8 cellular contexts compared by ENCODE assay signal in the genomic region with DNA sequence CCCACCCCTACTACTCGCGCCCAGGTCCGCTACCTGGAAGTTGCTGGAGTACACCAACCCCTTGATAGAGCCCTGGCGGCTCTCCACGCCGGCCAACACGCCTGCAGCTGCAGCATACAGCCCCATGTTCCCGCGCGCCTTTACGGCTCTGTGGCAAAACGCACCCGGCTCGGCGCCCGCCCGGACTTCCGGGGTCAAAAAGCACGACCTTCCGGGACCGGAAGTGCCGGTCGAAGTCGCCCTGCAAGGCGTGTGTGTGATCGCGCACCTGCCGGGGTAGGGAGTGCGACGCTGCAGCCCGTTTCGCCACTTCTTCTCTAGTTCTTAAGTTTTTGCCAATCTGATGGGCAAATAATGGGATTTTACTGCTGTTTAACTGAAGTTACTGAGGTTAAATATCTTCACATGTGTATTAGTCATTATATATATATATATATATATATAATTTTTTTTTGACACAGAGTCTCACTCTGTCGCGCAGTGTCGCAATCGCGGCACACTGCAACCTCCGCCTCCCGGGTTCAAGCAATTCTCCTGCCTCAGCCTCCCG. TPM values are rescaled to one million over a fixed set of nuclear protein-coding genes. Genes with fewer than 3 reads are reported as not detected.
A peak's percentile ranks its signal among the peaks of the same experiment; 100 is the strongest.
DNase-seq lines count a peak whose midpoint lies in the region; ATAC-seq and TF ChIP-seq lines count a peak whose summit lies in the region.

A gene (minus strand): TSS at position 162 of the 550 bp plus-strand sequence. CDS start 36 bp downstream, at position 126.

- POLR2A ChIA-PET in AG04449 (lab: Yijun Ruan, JAX), result interaction anchor here (0.5 kb wide), 1 partner anchor 153 kb away, joined by 4 read pairs; no protein-coding TSS in a partner anchor

- intact Hi-C loops in left colon (cut with DNase I, micrococcal nuclease), result no loop called here

- no peak for DNase-seq in AG04449 (ENCODE audit: low read depth, low spot score)
- DNase-seq in NCI-H345 (lab: John Stamatoyannopoulos, UW), result peak; percentile 79
- DNase-seq in activated CD4-positive, alpha-beta T cell treated with anti-CD3 and anti-CD28 coated beads for 1 hour, result peak; percentile 81
- peak; percentile 60 for DNase-seq in choroid plexus epithelial cell (ENCODE audit: low read depth)
- DNase-seq in left colon, result peak; percentile 92 to 95
- DNase-seq in stimulated activated CD4-positive, alpha-beta T cell treated with anti-CD3 and anti-CD28 coated beads, Interleukin-1b, Interleukin-23, amount 100 ng/mL, for 48 hours, result peak; percentile 93

- CTCF ChIA-PET in AG04449 (lab: Yijun Ruan, JAX), result no interaction called here

- H3K4me3 ChIP-seq in AG04449 (ENCODE audit: low read depth, low read length) (peak within 1 kb of the TSS; percentile 69), choroid plexus epithelial cell (ENCODE audit: low read depth, low read length) (peak within 1 kb of the TSS; percentile 61)

- TF ChIP-seq CTCF in AG04449 (IDR thresholded peaks at IDR 0.05; ENCODE audit: insufficient read depth, low read length, missing control alignments) (no peak), choroid plexus epithelial cell (conservative IDR thresholded peaks at IDR 0.05; ENCODE audit: low read depth, low read length) (no peak)

- ATAC-seq in GM18870 (IDR thresholded peaks at IDR 0.05; ENCODE audit: unreplicated experiment), result peak; percentile 57
- peak; percentile 91 for ATAC-seq in HG03135 (IDR thresholded peaks at IDR 0.05; ENCODE audit: unreplicated experiment)
- peak; percentile 100 for ATAC-seq in left colon

RNA-seq across cellular contexts. Expression of the gene that starts here (rescaled TPM):
- total RNA-seq in left colon, result 10 to 100 TPM; 20.7 to 24.1 TPM
